ENCODE assay signal across 2 cellular contexts in genomic region chr22:38109391-38110000, GRCh38.
TF ChIP-seq lines count a peak whose summit lies in the region.

No MANE protein-coding gene starts in this region.

TF ChIP-seq in SK-N-SH treated with all-trans-retinoic acid at 6 μM for 48 hours, 23 proteins besides CTCF, POLR2A, EP300 and RAD21 (continued from another document):
- TF ChIP-seq POU6F1 (CRISPR knock-in tag; IDR thresholded peaks at IDR 0.05; ENCODE audit: borderline replicate concordance, low read depth) (no peak), SNAI2 (CRISPR knock-in tag; IDR thresholded peaks at IDR 0.05) (no peak), ZNF70 (CRISPR knock-in tag; IDR thresholded peaks at IDR 0.05) (no peak), ARNTL (CRISPR knock-in tag; IDR thresholded peaks at IDR 0.05; ENCODE audit: borderline replicate concordance, low read depth) (no peak), TSHZ2 (CRISPR knock-in tag; IDR thresholded peaks at IDR 0.05) (no peak), OSR1 (CRISPR knock-in tag; IDR thresholded peaks at IDR 0.05) (no peak), ESRRG (CRISPR knock-in tag; IDR thresholded peaks at IDR 0.05) (no peak), TOX (CRISPR knock-in tag; IDR thresholded peaks at IDR 0.05; ENCODE audit: borderline replicate concordance) (no peak), CSRNP3 (CRISPR knock-in tag; IDR thresholded peaks at IDR 0.05) (no peak), ZNF565 (CRISPR knock-in tag; conservative IDR thresholded peaks at IDR 0.05; ENCODE audit: low read depth) (no peak), ZFP3 (CRISPR knock-in tag; IDR thresholded peaks at IDR 0.05) (no peak)

TF ChIP-seq in SK-N-SH, 30 proteins besides CTCF, POLR2A, EP300 and RAD21:
- TF ChIP-seq USF2 (IDR thresholded peaks at IDR 0.05; ENCODE audit: borderline replicate concordance, low read depth, low read length) (no peak), PBX3 (IDR thresholded peaks at IDR 0.05) (no peak), RXRA (IDR thresholded peaks at IDR 0.05; ENCODE audit: borderline replicate concordance, low read depth) (no peak), ZBTB33 (IDR thresholded peaks at IDR 0.05; ENCODE audit: borderline replicate concordance, low read depth) (no peak), GATA2 (CRISPR knock-in tag; IDR thresholded peaks at IDR 0.05) (no peak), IRF3 (IDR thresholded peaks at IDR 0.05; ENCODE audit: low read depth, low read length) (no peak), MEF2A (IDR thresholded peaks at IDR 0.05; ENCODE audit: borderline replicate concordance, low read depth) (no peak), JUND (IDR thresholded peaks at IDR 0.05) (no peak), CHD2 (IDR thresholded peaks at IDR 0.05; ENCODE audit: low read length, partially characterized antibody) (no peak), SIN3A (IDR thresholded peaks at IDR 0.05; ENCODE audit: borderline replicate concordance, low read depth, low read length) (no peak), FOXJ3 (CRISPR knock-in tag; IDR thresholded peaks at IDR 0.05) (no peak), GABPA (IDR thresholded peaks at IDR 0.05; ENCODE audit: low read depth) (no peak)
